Comparison of ENCODE assay signal across 8 cellular contexts in the genomic region with DNA sequence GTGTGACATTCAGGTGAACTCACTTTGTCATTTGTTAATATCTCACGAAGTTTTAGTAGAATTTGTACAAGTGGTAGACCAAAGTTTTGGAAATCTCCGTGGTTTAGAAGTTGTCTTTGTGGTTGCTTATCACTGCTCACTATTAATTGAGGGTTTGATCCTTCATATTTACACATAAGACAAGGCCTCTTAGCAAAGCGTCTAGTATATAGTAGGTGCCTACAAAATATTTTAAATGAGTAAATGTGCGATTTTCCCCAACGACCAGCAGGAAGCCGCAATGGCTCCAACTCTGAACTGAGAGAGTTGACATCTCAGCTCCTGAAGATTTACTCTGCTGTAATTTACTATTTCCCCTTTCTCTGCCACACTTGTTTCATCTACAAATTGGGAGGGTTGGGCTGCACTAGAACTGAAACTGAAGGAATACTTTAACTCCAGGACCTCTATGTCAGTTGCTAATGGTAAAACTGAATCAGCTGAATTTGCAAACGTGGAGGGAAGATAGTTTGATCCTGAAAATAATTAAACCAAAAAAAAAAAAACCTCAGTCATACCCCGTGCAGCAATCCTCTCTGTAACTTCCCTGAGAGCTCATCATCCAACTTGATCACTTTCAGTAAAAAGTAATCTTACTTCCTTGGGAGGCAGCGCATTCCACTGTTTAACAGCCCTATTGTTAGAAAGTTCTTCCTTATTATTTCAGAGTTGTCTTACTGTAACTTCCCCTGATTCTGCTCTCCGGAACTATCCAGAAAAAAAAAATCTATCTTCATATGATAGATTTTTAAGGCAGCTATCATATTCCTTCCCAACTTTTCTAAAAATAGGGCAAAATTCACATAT. TPM values are rescaled to one million over a fixed set of nuclear protein-coding genes. Genes with fewer than 3 reads are reported as not detected.
DNase-seq lines count a peak whose midpoint lies in the region; ATAC-seq and TF ChIP-seq lines count a peak whose summit lies in the region.

No MANE protein-coding gene starts in this region.

- H3K4me2 ChIP-seq in DND-41 (ENCODE audit: insufficient read depth, low read length), result peak overlapping the region; percentile 90
- H3K4me2 ChIP-seq in OCI-LY1 (ENCODE audit: low read length), result peak overlapping the region; percentile 80

- H3K9me2 ChIP-seq in OCI-LY1 (ENCODE audit: low read depth, low read length), result no peaks in the 10 kb centered on the region

- H3K36me3 Mint-ChIP-seq in osteocyte (ENCODE audit: unreplicated experiment), result peaks cover 11% of the 10 kb centered on the region

- ATAC-seq in DND-41 (ENCODE audit: insufficient read depth, low read depth) (no peak), GM19455 (IDR thresholded peaks at IDR 0.05; ENCODE audit: unreplicated experiment) (no peak)

- TF ChIP-seq CTCF in DND-41 (IDR thresholded peaks at IDR 0.05; ENCODE audit: borderline replicate concordance, extremely low read depth, low read length, poor library complexity, severe bottlenecking) (no peak), OCI-LY1 (IDR thresholded peaks at IDR 0.05; ENCODE audit: low read length) (no peak), epithelial cell of esophagus (IDR thresholded peaks at IDR 0.05; ENCODE audit: insufficient read depth, low read depth, low read length, missing control alignments) (no peak), osteocyte (IDR thresholded peaks at IDR 0.05) (no peak)

- H3K9me3 Mint-ChIP-seq in osteocyte (ENCODE audit: unreplicated experiment), result no peaks in the 10 kb centered on the region

- H4K20me1 ChIP-seq in DND-41 (ENCODE audit: insufficient read depth, low read length), result peaks cover 4% of the 10 kb centered on the region; the same call in 1 of the 2 replicates
- no peaks in the 10 kb centered on the region for H4K20me1 ChIP-seq in OCI-LY1 (ENCODE audit: insufficient read depth, low read length)

- H3K4me1 ChIP-seq in DND-41 (ENCODE audit: insufficient read depth, low read length), result peaks cover 38% of the 10 kb centered on the region
- H3K4me1 ChIP-seq in OCI-LY1 (ENCODE audit: insufficient read depth, low read length, severe bottlenecking), result peaks cover 21% of the 10 kb centered on the region

- H2AFZ ChIP-seq in DND-41 (ENCODE audit: low read depth, low read length) (peak overlapping the region; percentile 95; the same call in 1 of the 2 replicates), OCI-LY1 (ENCODE audit: low read length) (no peak overlapping the region)

- H3K9me3 ChIP-seq in DND-41 (ENCODE audit: insufficient read depth, low read length, severe bottlenecking) (no peaks in the 10 kb centered on the region), OCI-LY1 (ENCODE audit: low read length) (no peaks in the 10 kb centered on the region)

- H3K9ac ChIP-seq in DND-41 (ENCODE audit: low read depth, low read length) (no peak overlapping the region), OCI-LY1 (ENCODE audit: low read length) (no peak overlapping the region; the same call in 1 of the 2 replicates)

- peaks cover 39% of the 10 kb centered on the region for H3K4me1 Mint-ChIP-seq in osteocyte (ENCODE audit: unreplicated experiment)

- H3K4me3 Mint-ChIP-seq in osteocyte (ENCODE audit: unreplicated experiment), result peak overlapping the region; percentile 89

- DNase-seq in DND-41 (no peak), epithelial cell of esophagus (ENCODE audit: low read depth) (no peak), osteocyte (ENCODE audit: extremely low spot score, unreplicated experiment) (no peak), NCI-H146 treated with DMSO at 0.1 percent for 48 hours (lab: John Stamatoyannopoulos, UW; ENCODE audit: unreplicated experiment) (no peak), NCI-H187 (lab: John Stamatoyannopoulos, UW) (no peak), NCI-H510A treated with DMSO at 0.1 percent for 48 hours (lab: John Stamatoyannopoulos, UW) (no peak)

- 0 out of 2 replicates have a peak, but pooled peaks cover 3% of the 10 kb centered on the region for H3F3A ChIP-seq in OCI-LY1 (ENCODE audit: insufficient read depth, low read length)

- H3K36me3 ChIP-seq in DND-41 (ENCODE audit: insufficient read depth, low read length) (peaks cover 5% of the 10 kb centered on the region; the same call in 1 of the 2 replicates), OCI-LY1 (ENCODE audit: insufficient read depth, low read length) (no peaks in the 10 kb centered on the region)

- H3K4me3 ChIP-seq in DND-41 (ENCODE audit: low read depth in 1 of 2, low read length in 2 of 2) (no peak overlapping the region), OCI-LY1 (ENCODE audit: low read depth, low read length, poor library complexity, severe bottlenecking) (peak overlapping the region; percentile 75), epithelial cell of esophagus (ENCODE audit: low read length) (peak overlapping the region; percentile 76)

- no peaks in the 10 kb centered on the region for H3K27me3 Mint-ChIP-seq in osteocyte (ENCODE audit: unreplicated experiment)

- H3K27ac ChIP-seq in DND-41 (ENCODE audit: low read length) (no peak overlapping the region), OCI-LY1 (ENCODE audit: low read depth, low read length, poor library complexity, severe bottlenecking) (no peak overlapping the region)

- H3K79me2 ChIP-seq in DND-41 (ENCODE audit: insufficient read depth, low read length), result peaks cover 32% of the 10 kb centered on the region
- H3K79me2 ChIP-seq in OCI-LY1 (ENCODE audit: insufficient read depth, low read length), result no peaks in the 10 kb centered on the region

- peak overlapping the region; percentile 82 for H3K27ac Mint-ChIP-seq in osteocyte (ENCODE audit: unreplicated experiment)

- H3K27me3 ChIP-seq in DND-41 (ENCODE audit: insufficient read depth, low read length, poor library complexity) (no peaks in the 10 kb centered on the region), OCI-LY1 (ENCODE audit: insufficient read depth, low read length) (no peaks in the 10 kb centered on the region; the same call in 1 of the 2 replicates)

RNA-seq across cellular contexts. Expression of a gene that starts 1.3 kb away (rescaled TPM):
- 65.2 and 80.0 TPM in 2 replicates for total RNA-seq in osteocyte

RNA-seq across cellular contexts. Expression of a gene that starts 9.6 kb away (rescaled TPM):
- total RNA-seq in osteocyte, result 239 and 244 TPM in 2 replicates

Comparison
In these comparisons a context has a peak if more than half of its experiments do, and no peak if none do; other contexts are left out.
1. H3K4me3 ChIP-seq: peak in OCI-LY1 (single experiment) and epithelial cell of esophagus (single experiment); none in DND-41 (0 of 2).